ENCODE assay signal across 11 cellular contexts in the genomic region with DNA sequence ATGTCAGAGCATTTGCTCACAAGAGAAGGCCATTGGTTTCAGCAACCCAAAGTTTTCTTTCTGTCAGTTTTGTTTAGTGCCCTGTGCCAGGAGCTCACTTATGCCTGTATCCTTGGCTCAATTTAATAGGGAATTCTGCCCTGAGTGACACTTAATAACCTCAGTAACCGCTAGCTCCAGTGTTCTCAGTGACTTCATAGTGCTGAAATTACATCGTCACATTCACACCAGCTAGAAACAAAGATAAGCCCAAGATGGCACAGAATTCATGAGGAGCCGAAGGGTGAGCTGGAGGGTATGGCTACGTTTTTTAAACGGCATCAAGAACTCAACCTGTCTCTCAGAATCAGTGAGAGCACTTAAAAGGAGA. TPM values are rescaled to one million over a fixed set of nuclear protein-coding genes. Genes with fewer than 3 reads are reported as not detected.
DNase-seq lines count a peak whose midpoint lies in the region; TF ChIP-seq lines count a peak whose summit lies in the region.
"Had no signal": no experiment of that assay in that cellular context is flagged by ENCODE, and none has a peak within 500 bp of the region (broad histone marks: within the 10 kb centered on the region; RNA-seq: fewer than 3 reads in every experiment).

No MANE protein-coding gene starts in this region.

- H3K27ac Mint-ChIP-seq in activated naive CD4-positive, alpha-beta T cell treated with anti-CD3 and anti-CD28 coated beads, Interleukin-2, amount 50 U/mL, for 24 hours: peak overlapping the region; percentile 97
- no peak overlapping the region for H3K27ac Mint-ChIP-seq in endodermal cell

- H3K9ac ChIP-seq in mesenchymal stem cell (ENCODE audit: low read length) (peak overlapping the region; percentile 68), endodermal cell (ENCODE audit: extremely low read depth, low read length, poor library complexity, severe bottlenecking) (no peak overlapping the region)

- H3K27me3 Mint-ChIP-seq in activated naive CD4-positive, alpha-beta T cell treated with anti-CD3 and anti-CD28 coated beads, Interleukin-2, amount 50 U/mL, for 24 hours: no peaks in the 10 kb centered on the region
- H3K27me3 Mint-ChIP-seq in endodermal cell (ENCODE audit: insufficient read depth): no peaks in the 10 kb centered on the region

- H3K36me3 ChIP-seq in mesenchymal stem cell (ENCODE audit: control insufficient read depth in 1 of 2, insufficient read depth in 2 of 2, low read depth in 1 of 2, low read length in 2 of 2) (no peaks in the 10 kb centered on the region), transverse colon (no peaks in the 10 kb centered on the region), endodermal cell (ENCODE audit: control insufficient read depth, insufficient read depth, low read length) (no peaks in the 10 kb centered on the region)
- H3K36me3 ChIP-seq: WERI-Rb-1 had no signal

- H3K4me3 ChIP-seq in astrocyte of the spinal cord (ENCODE audit: low read depth, low read length): no peak overlapping the region
- H3K4me3 ChIP-seq in mesenchymal stem cell (ENCODE audit: insufficient read depth in 1 of 2, low read depth in 1 of 2, low read length in 2 of 2): no peak overlapping the region
- H3K4me3 ChIP-seq in transverse colon: no peak overlapping the region
- H3K4me3 ChIP-seq in endodermal cell (ENCODE audit: low read length): no peak overlapping the region

- TF ChIP-seq POLR2A in transverse colon (IDR thresholded peaks at IDR 0.05): no peak

- peak overlapping the region; percentile 71 for H3K4me3 Mint-ChIP-seq in activated naive CD4-positive, alpha-beta T cell treated with anti-CD3 and anti-CD28 coated beads, Interleukin-2, amount 50 U/mL, for 24 hours
- no peak overlapping the region for H3K4me3 Mint-ChIP-seq in endodermal cell

- H3K9me3 ChIP-seq in mesenchymal stem cell (ENCODE audit: control insufficient read depth, low read length) (peaks cover 5% of the 10 kb centered on the region), transverse colon (no peaks in the 10 kb centered on the region), endodermal cell (ENCODE audit: control insufficient read depth, low read length) (no peaks in the 10 kb centered on the region)

- H2BK15ac ChIP-seq in mesenchymal stem cell (ENCODE audit: low read depth, poor library complexity, severe bottlenecking): peak overlapping the region; percentile 65

- peaks cover 58% of the 10 kb centered on the region for H3K4me1 Mint-ChIP-seq in activated naive CD4-positive, alpha-beta T cell treated with anti-CD3 and anti-CD28 coated beads, Interleukin-2, amount 50 U/mL, for 24 hours
- peaks cover 10% of the 10 kb centered on the region for H3K4me1 Mint-ChIP-seq in endodermal cell

- peaks cover 10% of the 10 kb centered on the region for H3K4me1 ChIP-seq in mesenchymal stem cell (ENCODE audit: control insufficient read depth, insufficient read depth, low read depth, low read length)
- H3K4me1 ChIP-seq in transverse colon: peaks cover 23 to 61% (median 41%) of the 10 kb centered on the region in 4 donors
- H3K4me1 ChIP-seq in endodermal cell (ENCODE audit: control insufficient read depth, insufficient read depth, low read length): no peaks in the 10 kb centered on the region

- 18% methylated on average over 5 of the region's 5 CpGs for WGBS in mesenchymal stem cell
- WGBS in transverse colon (ENCODE audit: low coverage in 1 of 2), 2 donors: 27 to 41% methylated on average over 4 to 5 of the region's 5 CpGs
- 90 to 93% methylated on average over 3 to 5 of the region's 5 CpGs for WGBS in endodermal cell (ENCODE audit: insufficient coverage in 1 of 2, insufficient read length in 1 of 2), 2 experiments

- peak overlapping the region; percentile 81 to 82 for H3K18ac ChIP-seq in mesenchymal stem cell (ENCODE audit: low read depth in 1 of 2, low read length in 2 of 2)

- no peak overlapping the region for H3K23ac ChIP-seq in mesenchymal stem cell (ENCODE audit: low read length in 2 of 2)

- peak overlapping the region; percentile 54 for H2BK120ac ChIP-seq in mesenchymal stem cell (ENCODE audit: low read depth, low read length)

- TF ChIP-seq EP300 in transverse colon (IDR thresholded peaks at IDR 0.05; ENCODE audit: low read depth): no peak

- peak overlapping the region; percentile 98 to 99 for H2BK12ac ChIP-seq in mesenchymal stem cell (ENCODE audit: low read length in 2 of 2)

- intact Hi-C loops in transverse colon (cut with DNase I; ENCODE audit: low total_unique reads): no loop called here

- H2AFZ ChIP-seq in mesenchymal stem cell (ENCODE audit: low read depth, low read length): no peak overlapping the region

- H3K36me3 Mint-ChIP-seq in activated naive CD4-positive, alpha-beta T cell treated with anti-CD3 and anti-CD28 coated beads, Interleukin-2, amount 50 U/mL, for 24 hours: no peaks in the 10 kb centered on the region
- H3K36me3 Mint-ChIP-seq in endodermal cell (ENCODE audit: low read depth): no peaks in the 10 kb centered on the region

- H4K91ac ChIP-seq in mesenchymal stem cell (ENCODE audit: low read length): peak overlapping the region; percentile 74

- peaks cover 5% of the 10 kb centered on the region for H3K9me3 Mint-ChIP-seq in activated naive CD4-positive, alpha-beta T cell treated with anti-CD3 and anti-CD28 coated beads, Interleukin-2, amount 50 U/mL, for 24 hours
- H3K9me3 Mint-ChIP-seq in endodermal cell: no peaks in the 10 kb centered on the region

- in situ Hi-C loops in astrocyte of the spinal cord (cut with HindIII; ENCODE audit: low sequenced_read_pairs) (no loop called here), transverse colon (cut with MboI; ENCODE audit: low pct_ligation_motif_present in 1 of 4, low pct_unique_long_range_greater_than_20kb in 1 of 4, low sequenced_read_pairs in 3 of 4) (no loop called here)

- H2BK5ac ChIP-seq in mesenchymal stem cell (ENCODE audit: low read depth, low read length, poor library complexity, severe bottlenecking): peak overlapping the region; percentile 83

- no peak for DNase-seq in activated naive CD4-positive, alpha-beta T cell (lab: John Stamatoyannopoulos, UW)
- DNase-seq in astrocyte of the spinal cord (ENCODE audit: low read depth, low spot score): peak; percentile 60
- DNase-seq in mesenchymal stem cell: peak; percentile 73
- no peak for DNase-seq in transverse colon
- DNase-seq in COLO829 (ENCODE audit: low spot score): no peak
- DNase-seq in 8988T: no peak
- DNase-seq in endodermal cell: no peak
- DNase-seq: NCI-H748 treated with DMSO at 0.1 percent for 48 hours; stimulated activated CD4-positive, alpha-beta T cell treated with anti-CD3 and anti-CD28 coated beads, Interleukin-2, amount 100 ng/mL, for 24 hours; WERI-Rb-1 had no signal

- peak overlapping the region; percentile 98 for H2AK5ac ChIP-seq in mesenchymal stem cell (ENCODE audit: low read length, severe bottlenecking)

- peak overlapping the region in 1 of 2 experiments; percentile 26 for H3K14ac ChIP-seq in mesenchymal stem cell (ENCODE audit: low read length in 2 of 2)

- H3K27me3 ChIP-seq in mesenchymal stem cell (ENCODE audit: control insufficient read depth in 1 of 2, insufficient read depth in 1 of 2, low read length in 2 of 2) (no peaks in the 10 kb centered on the region), transverse colon (no peaks in the 10 kb centered on the region), endodermal cell (ENCODE audit: control insufficient read depth, insufficient read depth, low read length, poor library complexity, severe bottlenecking) (no peaks in the 10 kb centered on the region)

- peak overlapping the region; percentile 77 to 94 for H3K4ac ChIP-seq in mesenchymal stem cell (ENCODE audit: low read depth in 1 of 2, low read length in 2 of 2)

- H4K8ac ChIP-seq in mesenchymal stem cell (ENCODE audit: low read length): peak overlapping the region; percentile 66

- peak overlapping the region; percentile 91 for H3K27ac ChIP-seq in mesenchymal stem cell (ENCODE audit: low read length, poor library complexity, severe bottlenecking)
- H3K27ac ChIP-seq in transverse colon: peak overlapping the region; percentile 61 to 83 (median 72)
- H3K27ac ChIP-seq in endodermal cell (ENCODE audit: low read depth, low read length): no peak overlapping the region
- H3K27ac ChIP-seq: WERI-Rb-1 had no signal

- TF ChIP-seq CTCF in astrocyte of the spinal cord (IDR thresholded peaks at IDR 0.05; ENCODE audit: low read depth, low read length) (no peak), transverse colon (IDR thresholded peaks at IDR 0.05) (no peak), endodermal cell (conservative IDR thresholded peaks at IDR 0.05) (no peak)

- peak overlapping the region; percentile 23 for H3K4me2 ChIP-seq in mesenchymal stem cell (ENCODE audit: low read length, poor library complexity, severe bottlenecking)

- H3K79me1 ChIP-seq in mesenchymal stem cell (replicated peaks; ENCODE audit: low read length, poor library complexity, severe bottlenecking): no peaks in the 10 kb centered on the region

RNA-seq across cellular contexts. Expression of a gene that starts 37.1 kb away (rescaled TPM):
- 17.5 TPM for polyA plus RNA-seq in mesenchymal stem cell (2013, experiment 1 of 2)
- 17.8 TPM for polyA plus RNA-seq in mesenchymal stem cell (2013, experiment 2 of 2)
- 1 to 10 TPM; 1.1 to 9.4 (median 4.9) TPM for total RNA-seq in transverse colon
- total RNA-seq in endodermal cell: not detected
- 0.11 TPM for polyA plus RNA-seq in endodermal cell (2013, experiment 1 of 2)
- 0.12 TPM for polyA plus RNA-seq in endodermal cell (2013, experiment 2 of 2)

Comparison
In these comparisons a context has a peak if more than half of its experiments do, and no peak if none do; other contexts are left out.
1. DNase-seq: peak in astrocyte of the spinal cord (single experiment) and mesenchymal stem cell (single experiment); none in activated naive CD4-positive, alpha-beta T cell (0 of 4), transverse colon (single experiment), COLO829 (single experiment), 8988T (single experiment) and endodermal cell (single experiment).